ENCODE assay signal across 8 cellular contexts in the genomic region with DNA sequence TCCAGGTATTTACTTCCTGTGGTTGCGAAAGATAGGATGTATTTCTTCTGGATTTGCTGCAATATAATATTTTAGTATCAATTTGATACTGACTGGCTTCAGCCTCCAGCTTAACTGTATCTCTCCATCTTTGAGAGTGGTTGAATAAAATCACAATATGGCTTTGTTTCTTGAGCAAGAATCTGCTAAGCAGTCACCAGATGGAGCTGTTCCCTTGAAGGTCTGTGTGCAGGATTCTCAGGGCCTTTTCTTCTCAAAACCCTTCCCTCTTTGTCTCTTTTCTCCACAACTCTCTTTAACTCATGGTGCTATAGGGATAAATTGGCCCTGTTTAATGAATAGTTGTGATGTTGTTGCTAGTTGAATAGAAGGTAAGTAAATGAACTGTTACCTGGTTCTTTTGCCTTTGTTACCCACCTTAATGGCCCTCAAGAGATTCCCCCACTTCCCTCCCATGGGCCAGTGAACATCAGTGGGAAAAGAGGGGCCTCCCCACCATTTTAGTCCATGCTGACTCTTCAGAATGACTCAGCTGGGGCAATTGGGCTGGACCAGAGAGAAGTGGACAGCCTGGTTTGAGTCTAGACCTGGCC. TPM values are rescaled to one million over a fixed set of nuclear protein-coding genes. Genes with fewer than 3 reads are reported as not detected.
DNase-seq lines count a peak whose midpoint lies in the region; ATAC-seq, FAIRE-seq and TF ChIP-seq lines count a peak whose summit lies in the region.

No MANE protein-coding gene starts in this region.

- FAIRE-seq in islet of Langerhans (lab: Jason Lieb, UNC): peak; percentile 91

- ATAC-seq in HG03520 (IDR thresholded peaks at IDR 0.05; ENCODE audit: unreplicated experiment) (no peak), HG02840 (IDR thresholded peaks at IDR 0.05; ENCODE audit: low FRiP score, unreplicated experiment) (no peak)

- peak; percentile 60 for TF ChIP-seq CTCF in GM12873 (IDR thresholded peaks at IDR 0.05; ENCODE audit: insufficient read depth, low read depth, low read length, missing control alignments)

- peak; percentile 79 for DNase-seq in A172 (ENCODE audit: low spot score)
- DNase-seq in NCI-H2171 treated with DMSO at 0.1 percent for 48 hours (lab: John Stamatoyannopoulos, UW): peak; percentile 76
- DNase-seq in amniotic stem cell (lab: John Stamatoyannopoulos, UW): peak; percentile 54
- no peak for DNase-seq in KG1 (lab: John Stamatoyannopoulos, UW)

RNA-seq across cellular contexts. Expression of a gene that starts 34.8 kb away (rescaled TPM):
- 0.33 and 1.3 TPM in 2 replicates for total RNA-seq in A172 (2014; rRNA removed; shearing (Covaris generic))
